In the genomic region with DNA sequence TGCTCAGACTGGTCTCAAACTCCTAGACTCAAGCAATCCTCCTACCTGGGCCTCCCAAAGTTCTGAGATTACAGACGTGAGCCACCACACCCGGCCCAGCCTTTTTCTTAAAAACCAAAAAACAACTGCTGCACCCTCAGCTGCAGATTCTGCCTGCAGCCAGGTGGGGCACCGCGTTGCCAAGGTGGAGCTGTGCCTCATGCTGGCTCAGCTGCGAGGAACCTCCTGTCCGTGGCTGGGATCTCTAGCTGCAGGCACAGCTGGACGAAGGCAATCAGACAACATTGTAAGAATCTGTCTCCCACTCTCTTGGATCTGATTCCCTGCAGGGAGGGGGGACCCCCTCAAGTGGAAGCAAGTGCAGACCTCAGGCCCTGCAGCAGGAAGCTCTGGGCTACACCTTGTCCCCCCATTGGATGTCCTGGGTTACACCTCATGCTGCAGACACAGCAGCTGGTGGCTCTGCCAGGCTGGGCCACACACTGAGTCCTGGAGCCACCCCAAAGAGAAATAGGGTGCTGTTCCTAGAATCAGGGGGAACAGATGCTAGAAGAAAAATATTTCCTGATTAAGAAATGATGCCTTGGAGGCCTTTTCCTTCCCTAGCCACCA, we compare ENCODE assay signal across 11 cellular contexts. TPM values are rescaled to one million over a fixed set of nuclear protein-coding genes. Genes with fewer than 3 reads are reported as not detected.
DNase-seq lines count a peak whose midpoint lies in the region; ATAC-seq and TF ChIP-seq lines count a peak whose summit lies in the region.
"Had no signal": no experiment of that assay in that cellular context is flagged by ENCODE, and none has a peak within 500 bp of the region (broad histone marks: within the 10 kb centered on the region; RNA-seq: fewer than 3 reads in every experiment).

No MANE protein-coding gene starts in this region.

- ATAC-seq in Panc1: peak; percentile 57; the same call in 1 of the 2 replicates
- ATAC-seq: activated T-helper 17 cell treated with anti-CD3 and anti-CD28 coated beads, Interleukin-2, amount 50 U/mL, for 72 hours had no signal

- no TSS peak for BruUV-seq in Panc1 (replicated peaks; lab: Mats Ljungman, UMichigan)

- no peak overlapping the region for H3K4me3 ChIP-seq in GM12864 (ENCODE audit: low read depth, low read length)
- no peak overlapping the region for H3K4me3 ChIP-seq in Panc1 (ENCODE audit: low read depth in 2 of 2, low read length in 2 of 2)
- peak overlapping the region; percentile 60 for H3K4me3 ChIP-seq in fibroblast of the aortic adventitia (ENCODE audit: low read depth, low read length)
- H3K4me3 ChIP-seq in sigmoid colon: peak overlapping the region; percentile 42 to 56 (median 50)

- H3K36me3 ChIP-seq in Panc1 (ENCODE audit: control insufficient read depth, insufficient read depth, low read length) (no peaks in the 10 kb centered on the region), sigmoid colon (no peaks in the 10 kb centered on the region)

- H3K9me3 ChIP-seq in Panc1 (ENCODE audit: control insufficient read depth, insufficient read depth, low read depth, low read length): no peaks in the 10 kb centered on the region
- H3K9me3 ChIP-seq in sigmoid colon: no peaks in the 10 kb centered on the region

- 42 to 59% methylated on average over 7 of the region's 7 CpGs for WGBS in sigmoid colon, 2 donors

- DNase-seq in GM12864 (ENCODE audit: low read depth) (no peak), Panc1 (ENCODE audit: low read depth, low spot score) (no peak), fibroblast of the aortic adventitia (ENCODE audit: low read depth) (no peak), sigmoid colon (no peak), epidermal melanocyte (ENCODE audit: insufficient read length, low spot score) (no peak), NCI-H446 treated with DMSO at 0.1 percent for 48 hours (lab: John Stamatoyannopoulos, UW) (no peak), NOMO-1 treated with dmso at 0.1 percent for 144 hours (lab: John Stamatoyannopoulos, UW; ENCODE audit: unreplicated experiment) (no peak)
- no peak for DNase-seq in activated CD4-positive, alpha-beta T cell treated with anti-CD3 and anti-CD28 coated beads, Interleukin-2, amount 50 U/mL, for 1 hour
- DNase-seq: NCI-H1436 had no signal

- no peaks in the 10 kb centered on the region for H3K27me3 ChIP-seq in Panc1 (ENCODE audit: control insufficient read depth, insufficient read depth, low read length)
- H3K27me3 ChIP-seq in sigmoid colon: no peaks in the 10 kb centered on the region

- POLR2A ChIA-PET in Panc1 (lab: Charles Lee): interaction anchor here (0.6 kb wide), 1 partner anchor 14 kb away, joined by 5 read pairs; no protein-coding TSS in a partner anchor

- no peak for TF ChIP-seq POLR2A in sigmoid colon (IDR thresholded peaks at IDR 0.05)

- H3K4me1 ChIP-seq in Panc1 (ENCODE audit: control insufficient read depth, insufficient read depth, low read length) (no peaks in the 10 kb centered on the region), sigmoid colon (peaks cover 0 to 58% (median 52%) of the 10 kb centered on the region in 4 donors)

- CTCF ChIA-PET in Panc1 (lab: Charles Lee): interaction anchor here (0.7 kb wide), 2 partner anchors 10 to 438 kb away, joined by 3 to 13 read pairs; no protein-coding TSS in a partner anchor

- intact Hi-C loops in Panc1 (cut with micrococcal nuclease; ENCODE audit: unreplicated experiment) (no loop called here), sigmoid colon (cut with DNase I) (loop anchor here (2.0 to 10.0 kb wide), 4 partner anchors 99 to 423 kb away; partner anchors contain the start of genes AFG3L2, CHMP1B and SPIRE1)

- TF ChIP-seq EP300 in sigmoid colon (IDR thresholded peaks at IDR 0.05): no peak

- in situ Hi-C loops in Panc1 (cut with HindIII; ENCODE audit: low pct_unique_long_range_greater_than_20kb, low sequenced_read_pairs): no loop called here

- TF ChIP-seq CTCF in GM12864 (IDR thresholded peaks at IDR 0.05; ENCODE audit: low read depth, low read length, missing control alignments) (peak; percentile 5), Panc1 (IDR thresholded peaks at IDR 0.05) (peak; percentile 62), fibroblast of the aortic adventitia (IDR thresholded peaks at IDR 0.05; ENCODE audit: insufficient read depth, low read length) (peak; percentile 21), sigmoid colon (IDR thresholded peaks at IDR 0.05) (no peak)

- H3K27ac ChIP-seq in Panc1 (ENCODE audit: low read length): no peak overlapping the region
- peak overlapping the region; percentile 92 to 99 (median 96) for H3K27ac ChIP-seq in sigmoid colon

RNA-seq across cellular contexts. Expression of gene CIDEA, which starts 24.1 kb away (rescaled TPM):
- total RNA-seq in Panc1 (2021; ENCODE audit: unreplicated experiment) (not detected), fibroblast of the aortic adventitia (ENCODE audit: low replicate concordance) (not detected in 2 replicates), sigmoid colon (10 to 100 TPM in 1 of 4 donors, not detected in 3; 17.8 TPM)
- not detected for polyA plus RNA-seq in Panc1 (2012; ENCODE audit: insufficient read length)
- polyA plus RNA-seq in sigmoid colon: 1 to 10 TPM in 1 of 3 donors, not detected in 2; 4.2 TPM
- total RNA-seq: activated T-helper 17 cell treated with anti-CD3 and anti-CD28 coated beads, Interleukin-2, amount 50 U/mL, for 72 hours had no signal
- polyA plus RNA-seq: neural cell had no signal

RNA-seq across cellular contexts. Expression of gene TUBB6, which starts 29.8 kb away (rescaled TPM):
- total RNA-seq in Panc1 (2021; ENCODE audit: unreplicated experiment): 125 TPM
- polyA plus RNA-seq in Panc1 (2012; ENCODE audit: insufficient read length): 310 TPM
- 75.6 and 358 TPM in 2 replicates for total RNA-seq in fibroblast of the aortic adventitia (ENCODE audit: low replicate concordance)
- total RNA-seq in sigmoid colon: 100 to 1,000 TPM; 298 to 445 (median 376) TPM
- polyA plus RNA-seq in sigmoid colon: 10 to 100 TPM; 19.2 to 58.0 (median 42.6) TPM

Comparison
In these comparisons a context has a peak if more than half of its experiments do, and no peak if none do; other contexts are left out.
1. H3K4me3 ChIP-seq: peak in fibroblast of the aortic adventitia (single experiment) and sigmoid colon (4 of 4); none in GM12864 (single experiment) and Panc1 (0 of 2).
2. CTCF ChIP-seq: peak in GM12864 (single experiment), Panc1 (single experiment) and fibroblast of the aortic adventitia (single experiment); none in sigmoid colon (0 of 4).